ENCODE assay signal across 23 cellular contexts in the genomic region with DNA sequence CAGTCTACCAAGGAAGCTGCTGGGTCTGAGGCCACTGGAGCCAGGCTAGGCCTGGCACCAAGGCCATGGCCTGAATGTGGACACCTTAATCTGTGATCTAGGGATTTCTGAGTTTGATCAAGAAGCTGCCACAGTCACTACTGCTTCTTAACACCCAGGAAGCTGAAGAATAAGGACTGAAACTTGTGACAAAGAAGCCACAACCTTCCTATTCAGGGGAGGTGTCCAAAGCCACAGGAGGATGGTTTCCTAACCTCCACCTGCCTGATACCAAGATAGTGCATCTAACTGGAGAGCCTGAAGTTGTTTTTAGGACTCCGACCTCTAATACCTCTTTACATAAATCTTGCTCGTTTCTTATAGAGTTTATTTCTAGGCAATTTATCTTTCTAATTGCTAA. TPM values are rescaled to one million over a fixed set of nuclear protein-coding genes. Genes with fewer than 3 reads are reported as not detected.
DNase-seq lines count a peak whose midpoint lies in the region; ATAC-seq, FAIRE-seq and TF ChIP-seq lines count a peak whose summit lies in the region.
"Had no signal": no experiment of that assay in that cellular context is flagged by ENCODE, and none has a peak within 500 bp of the region (broad histone marks: within the 10 kb centered on the region; RNA-seq: fewer than 3 reads in every experiment).

No MANE protein-coding gene starts in this region.

- no peak overlapping the region for H4K91ac ChIP-seq in H1 (replicated peaks; ENCODE audit: insufficient read length, low read length)

- H3K18ac ChIP-seq in H1 (ENCODE audit: extremely low read depth, low read length), result no peak overlapping the region

- 84% methylated on average over 2 of the region's 2 CpGs; no CpG with 5 or more reads in 1 of the 2 experiments for WGBS in H1 (ENCODE audit: extremely low coverage in 1 of 2, insufficient coverage in 1 of 2, insufficient read length in 1 of 2, insufficient replicate concordance in 2 of 2, low coverage in 1 of 2, low lambda C conversion rate in 2 of 2, missing lambda C conversion rate in 1 of 2), 2 experiments

- peaks cover 30% of the 10 kb centered on the region for H3K4me1 Mint-ChIP-seq in activated naive CD4-positive, alpha-beta T cell treated with anti-CD3 and anti-CD28 coated beads for 36 hours (ENCODE audit: low read depth)

- H2BK20ac ChIP-seq in H1 (ENCODE audit: low read length), result no peak overlapping the region

- CTCF ChIA-PET in activated naive CD4-positive, alpha-beta T cell treated with anti-CD3 and anti-CD28 coated beads for 36 hours (lab: Charles Lee), result no interaction called here
- CTCF ChIA-PET in H1 (lab: Charles Lee; ENCODE audit: partially characterized antibody), result no interaction called here

- TF ChIP-seq EP300 in H1 (IDR thresholded peaks at IDR 0.05; ENCODE audit: borderline replicate concordance in 1 of 2, low read depth in 2 of 2, low read length in 2 of 2), result no peak

- H3K27me3 Mint-ChIP-seq in activated naive CD4-positive, alpha-beta T cell treated with anti-CD3 and anti-CD28 coated beads for 36 hours (ENCODE audit: low read depth), result peaks cover 5% of the 10 kb centered on the region

- H2BK5ac ChIP-seq in H1 (ENCODE audit: low read depth, low read length), result no peak overlapping the region

- H3K4ac ChIP-seq in H1 (replicated peaks; ENCODE audit: insufficient read length, low read depth, low read length), result no peak overlapping the region

- H4K8ac ChIP-seq in H1 (ENCODE audit: extremely low read depth, insufficient read depth, low read length), result no peak overlapping the region

- peaks cover 3% of the 10 kb centered on the region for H3K9me3 Mint-ChIP-seq in activated naive CD4-positive, alpha-beta T cell treated with anti-CD3 and anti-CD28 coated beads for 36 hours
- H3K9me3 Mint-ChIP-seq: HFFc6 had no signal

- no peak overlapping the region for H2AK5ac ChIP-seq in H1 (ENCODE audit: low read depth, low read length)

- H2AFZ ChIP-seq in OCI-LY3 (ENCODE audit: low read depth, low read length) (peak overlapping the region; percentile 58), H1 (ENCODE audit: low read length) (0 out of 2 replicates have a peak overlapping the region, but pooled peaks have one; percentile 6)

- no peak for TF ChIP-seq RAD21 in H1 (IDR thresholded peaks at IDR 0.05 in 1 of 2, conservative IDR thresholded peaks at IDR 0.05 in 1 of 2; ENCODE audit: low read depth in 2 of 2, low read length in 2 of 2)

- TF ChIP-seq CTCF in OCI-LY3 (IDR thresholded peaks at IDR 0.05; ENCODE audit: low read depth, low read length) (no peak), H1 (IDR thresholded peaks at IDR 0.05; ENCODE audit: control extremely low read depth in 1 of 3, insufficient read depth in 1 of 3, low read depth in 1 of 3, low read length in 3 of 3) (no peak)

- intact Hi-C loops in activated naive CD4-positive, alpha-beta T cell treated with anti-CD3 and anti-CD28 coated beads for 36 hours (cut with micrococcal nuclease), result loop anchor here (1.0 to 10.0 kb wide), 4 partner anchors 127 to 1023 kb away; partner anchors contain the start of gene NKTR

- no peak for TF ChIP-seq POLR2A in H1 (IDR thresholded peaks at IDR 0.05; ENCODE audit: control extremely low read depth in 1 of 2, low read depth in 2 of 2, low read length in 2 of 2)

- peak overlapping the region; percentile 25 for H3K4me3 ChIP-seq in OCI-LY3 (ENCODE audit: low read length)
- no peak overlapping the region for H3K4me3 ChIP-seq in H1 (ENCODE audit: extremely low read depth in 1 of 4, insufficient read depth in 2 of 4, low read depth in 3 of 4, low read length in 4 of 4)
- H3K4me3 ChIP-seq: BLaER1 treated with 17β-estradiol and CSF1 and Interleukin-3, amounts not matched to agents 10 nM and 100 nM; dorsolateral prefrontal cortex; heart left ventricle; pancreas; tibial nerve had no signal

- H3K79me2 ChIP-seq in OCI-LY3 (ENCODE audit: low read length), result no peaks in the 10 kb centered on the region
- H3K79me2 ChIP-seq in H1 (ENCODE audit: control insufficient read depth in 1 of 2, insufficient read depth in 2 of 2, low read length in 2 of 2), result no peaks in the 10 kb centered on the region

- POLR2A ChIA-PET in H1 (lab: Charles Lee; ENCODE audit: partially characterized antibody), result no interaction called here

- no peak overlapping the region for H3K23ac ChIP-seq in H1 (ENCODE audit: insufficient read length)

- H3K23me2 ChIP-seq in H1 (ENCODE audit: low read depth, low read length), result peaks cover 4% of the 10 kb centered on the region; the same call in 1 of the 2 replicates

- ATAC-seq in GM21526 (IDR thresholded peaks at IDR 0.05; ENCODE audit: low FRiP score, unreplicated experiment), result no peak
- ATAC-seq: heart left ventricle; naive thymus-derived CD8-positive, alpha-beta T cell; pancreas; sciatic nerve had no signal

- H3K36me3 Mint-ChIP-seq in activated naive CD4-positive, alpha-beta T cell treated with anti-CD3 and anti-CD28 coated beads for 36 hours (ENCODE audit: low read depth), result peaks cover 5% of the 10 kb centered on the region

- H3K56ac ChIP-seq in H1 (replicated peaks; ENCODE audit: insufficient read length, low read depth, low read length), result no peak overlapping the region

- H3K14ac ChIP-seq in H1 (ENCODE audit: insufficient read length), result no peak overlapping the region

- H3K4me1 ChIP-seq in OCI-LY3 (ENCODE audit: low read length), result peaks cover 53% of the 10 kb centered on the region
- peaks cover 0 to 3% (median 1%) of the 10 kb centered on the region in 4 experiments; a peak in 2 of 7 replicates for H3K4me1 ChIP-seq in H1 (replicated peaks in 1 of 4; ENCODE audit: control insufficient read depth in 3 of 4, insufficient read depth in 4 of 4, low read length in 3 of 4)

- no peak overlapping the region for H2BK12ac ChIP-seq in H1 (ENCODE audit: low read depth, low read length)

- no peaks in the 10 kb centered on the region for H3K79me1 ChIP-seq in H1 (ENCODE audit: low read depth, low read length)

- no peak overlapping the region for H2BK120ac ChIP-seq in H1 (replicated peaks; ENCODE audit: low read depth, low read length)

- no peak overlapping the region for H4K5ac ChIP-seq in H1 (ENCODE audit: insufficient read length, low read depth, low read length)

- H3K9me3 ChIP-seq in OCI-LY3 (ENCODE audit: insufficient read depth, low read length) (no peaks in the 10 kb centered on the region), H1 (ENCODE audit: insufficient read depth in 2 of 2, low read depth in 1 of 2, low read length in 1 of 2) (no peaks in the 10 kb centered on the region; a peak in 1 of 4 replicates)
- H3K9me3 ChIP-seq: heart left ventricle, pancreas, tibial nerve had no signal

- no peak overlapping the region for H3K27ac Mint-ChIP-seq in activated naive CD4-positive, alpha-beta T cell treated with anti-CD3 and anti-CD28 coated beads for 36 hours
- H3K27ac Mint-ChIP-seq: activated T-helper 1 cell treated with anti-CD3 and anti-CD28 coated beads, Interleukin-12 subunit alpha, Interleukin-12 subunit beta, Interleukin-2, Interleukin-4 antibody, amounts not matched to agents 30 ng/mL and 10 ng/mL and 1 ng/mL, durations not matched to agents 14 hours and 24 hours and 36 hours; HFFc6; naive thymus-derived CD8-positive, alpha-beta T cell had no signal

- no peak overlapping the region for H3K4me3 Mint-ChIP-seq in activated naive CD4-positive, alpha-beta T cell treated with anti-CD3 and anti-CD28 coated beads for 36 hours
- H3K4me3 Mint-ChIP-seq: activated T-helper 1 cell treated with anti-CD3 and anti-CD28 coated beads, Interleukin-12 subunit alpha, Interleukin-12 subunit beta, Interleukin-2, Interleukin-4 antibody, amounts not matched to agents 30 ng/mL and 10 ng/mL and 1 ng/mL, durations not matched to agents 14 hours and 24 hours and 36 hours; HFFc6; naive thymus-derived CD8-positive, alpha-beta T cell had no signal

- H3K36me3 ChIP-seq in OCI-LY3 (replicated peaks; ENCODE audit: low read depth, low read length) (no peaks in the 10 kb centered on the region), H1 (ENCODE audit: control insufficient read depth in 2 of 4, insufficient read depth in 4 of 4, low read length in 3 of 4) (no peaks in the 10 kb centered on the region; a peak in 2 of 8 replicates)
- H3K36me3 ChIP-seq: BLaER1 treated with 17β-estradiol and CSF1 and Interleukin-3, amounts not matched to agents 10 nM and 100 nM; heart left ventricle; pancreas; tibial nerve had no signal

- no peak overlapping the region for H2BK15ac ChIP-seq in H1 (ENCODE audit: low read length)

- H3K9ac ChIP-seq in OCI-LY3 (ENCODE audit: low read length) (peak overlapping the region; percentile 57), H1 (replicated peaks in 1 of 4; ENCODE audit: extremely low read depth in 1 of 4, low read depth in 3 of 4, low read length in 3 of 4) (no peak overlapping the region)
- H3K9ac ChIP-seq: BLaER1 treated with 17β-estradiol and CSF1 and Interleukin-3, amounts not matched to agents 10 nM and 100 nM had no signal

- DNase-seq in activated naive CD4-positive, alpha-beta T cell treated with anti-CD3 and anti-CD28 coated beads for 36 hours, result peak; percentile 28
- no peak for DNase-seq in activated naive CD4-positive, alpha-beta T cell (lab: John Stamatoyannopoulos, UW)
- no peak for DNase-seq in GM19239 (ENCODE audit: insufficient read length, low spot score)
- no peak for DNase-seq in H1 (ENCODE audit: low read depth in 1 of 2, low spot score in 2 of 2)
- no peak for DNase-seq in stimulated activated CD8-positive, alpha-beta memory T cell treated with anti-CD3 and anti-CD28 coated beads, Interleukin-4, amount 100 ng/mL, for 48 hours
- DNase-seq in T1000 (lab: John Stamatoyannopoulos, UW), result no peak
- DNase-seq: ACHN; activated CD4-positive, alpha-beta T cell treated with anti-CD3 and anti-CD28 coated beads for 4 hours; dorsolateral prefrontal cortex; heart left ventricle; HFFc6; naive thymus-derived CD8-positive, alpha-beta T cell; NCI-H146; NCI-H526 treated with DMSO at 0.1 percent for 48 hours; pancreas; stimulated activated naive CD4-positive, alpha-beta T cell treated with Interleukin-2 at 50 U/mL for 16 hours had no signal

- FAIRE-seq in GM19239 (lab: Jason Lieb, UNC), result peak; percentile 63
- FAIRE-seq in H1 (lab: Jason Lieb, UNC), result no peak
- FAIRE-seq: G401.6, pancreas had no signal

- H4K20me1 ChIP-seq in OCI-LY3 (ENCODE audit: insufficient read depth, low read length) (no peaks in the 10 kb centered on the region), H1 (replicated peaks in 1 of 2; ENCODE audit: control insufficient read depth in 1 of 2, insufficient read depth in 2 of 2, low read length in 2 of 2) (no peaks in the 10 kb centered on the region)
- H4K20me1 ChIP-seq: BLaER1 treated with 17β-estradiol and CSF1 and Interleukin-3, amounts not matched to agents 10 nM and 100 nM had no signal

- H3K27me3 ChIP-seq in OCI-LY3 (ENCODE audit: low read depth, low read length), result no peaks in the 10 kb centered on the region
- no peaks in the 10 kb centered on the region for H3K27me3 ChIP-seq in H1 (replicated peaks in 1 of 4; ENCODE audit: control insufficient read depth in 3 of 4, extremely low read depth in 1 of 4, insufficient read depth in 3 of 4, low read length in 3 of 4)
- H3K27me3 ChIP-seq: BLaER1 treated with 17β-estradiol and CSF1 and Interleukin-3, amounts not matched to agents 10 nM and 100 nM; dorsolateral prefrontal cortex; heart left ventricle; pancreas; tibial nerve had no signal

- H3K27ac ChIP-seq in OCI-LY3 (ENCODE audit: low read length) (peak overlapping the region; percentile 96), H1 (ENCODE audit: low read depth, low read length) (no peak overlapping the region)
- H3K27ac ChIP-seq: BLaER1 treated with 17β-estradiol and CSF1 and Interleukin-3, amounts not matched to agents 10 nM and 100 nM; dorsolateral prefrontal cortex; heart left ventricle; pancreas; tibial nerve had no signal

- H3K4me2 ChIP-seq in OCI-LY3 (ENCODE audit: low read length) (peak overlapping the region; percentile 41), H1 (ENCODE audit: insufficient read depth in 1 of 2, low read depth in 2 of 2, low read length in 2 of 2) (no peak overlapping the region)
- H3K4me2 ChIP-seq: BLaER1 treated with 17β-estradiol and CSF1 and Interleukin-3, amounts not matched to agents 10 nM and 100 nM had no signal

RNA-seq across cellular contexts. Expression of gene ANO10, which starts 5.5 kb away (rescaled TPM):
- 1 to 10 TPM; 9.3 to 9.7 TPM for total RNA-seq in activated naive CD4-positive, alpha-beta T cell treated with anti-CD3 and anti-CD28 coated beads for 36 hours
- 53.2 and 53.6 TPM in 2 replicates for total RNA-seq in H1 (2021; fragmentation: NEBNext Ultra II Directional; extraction: Animal tissue kit (Norgen Biotek cat#: 25700))
- 23.2 and 38.0 TPM in 2 replicates for polyA plus RNA-seq in H1 (2011; rRNA removed)
- polyA plus RNA-seq in H1 (2011; cell fraction: cytosol; rRNA removed), result 26.8 TPM
- polyA plus RNA-seq in H1 (2011; cell fraction: nucleus; rRNA removed), result 23.6 TPM
- polyA plus RNA-seq in H1 (2012, experiment 1 of 2), result 33.2 to 39.5 TPM (median 36.4 TPM) in 4 replicates
- 19.9 TPM for polyA plus RNA-seq in H1 (2012, experiment 2 of 2)
- 45.3 TPM for polyA plus RNA-seq in H1 (2013, experiment 1 of 2)
- 44.9 TPM for polyA plus RNA-seq in H1 (2013, experiment 2 of 2)
- polyA minus RNA-seq in H1 (2011; rRNA and poly(A)+ RNA removed), result 61.6 and 95.4 TPM in 2 replicates
- polyA minus RNA-seq in H1 (2011; cell fraction: cytosol; rRNA and poly(A)+ RNA removed), result 25.0 TPM
- 63.2 TPM for polyA minus RNA-seq in H1 (2011; cell fraction: nucleus; rRNA and poly(A)+ RNA removed)
